Comparison of ENCODE assay signal across 1 cellular context in the genomic region with DNA sequence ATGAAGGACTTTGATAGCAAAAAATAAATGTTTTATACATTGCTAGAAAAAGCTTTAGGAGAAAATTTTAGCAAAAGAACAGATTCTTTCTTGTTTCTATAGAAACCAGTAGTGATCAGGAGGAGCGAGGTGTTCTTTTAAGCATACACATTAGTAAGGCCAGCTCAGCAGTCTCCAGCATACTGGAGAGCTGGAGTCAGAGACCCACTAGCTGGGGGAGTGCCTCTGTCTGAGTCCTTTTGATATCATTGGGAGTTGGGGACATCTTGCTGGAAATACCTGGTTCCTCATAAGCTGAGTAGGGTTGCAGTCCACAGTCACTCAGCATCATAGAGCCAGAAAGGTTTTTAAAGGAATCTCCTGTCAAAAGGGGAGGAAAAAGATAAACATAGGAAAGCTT.
TF ChIP-seq lines count a peak whose summit lies in the region.

No MANE protein-coding gene starts in this region.

TF ChIP-seq in K562, 482 proteins besides CTCF, POLR2A, EP300 and RAD21 (continued from another document):
- TF ChIP-seq ETS1 (conservative IDR thresholded peaks at IDR 0.05; ENCODE audit: control insufficient read depth, low read depth, low read length): no peak
